Comparison of ENCODE assay signal across 9 cellular contexts in genomic region chr3:172355836-172356235, GRCh38.
DNase-seq lines count a peak whose midpoint lies in the region; ATAC-seq, FAIRE-seq and TF ChIP-seq lines count a peak whose summit lies in the region.
"Had no signal": no experiment of that assay in that cellular context is flagged by ENCODE, and none has a peak within 500 bp of the region (broad histone marks: within the 10 kb centered on the region; RNA-seq: fewer than 3 reads in every experiment).

No MANE protein-coding gene starts in this region.

- H3K27ac ChIP-seq in fibroblast of lung (ENCODE audit: insufficient read depth, low read length): no peak overlapping the region

- DNase-seq in HEK293T (ENCODE audit: extremely low spot score): no peak
- peak; percentile 43 for DNase-seq in RCC 7860 (ENCODE audit: low spot score)
- peak; percentile 93 to 94 for DNase-seq in fibroblast of lung (ENCODE audit: low read depth in 2 of 2)
- DNase-seq in skeletal muscle cell (ENCODE audit: low read depth): peak; percentile 71
- DNase-seq in sciatic nerve (ENCODE audit: low spot score): no peak
- no peak for DNase-seq in H7
- DNase-seq: activated CD4-positive, alpha-beta T cell treated with anti-CD3 and anti-CD28 coated beads, Interleukin-2, amount 10 ng/mL, durations not matched to agents 7 days and 5 days; NCI-H524 had no signal

- intact Hi-C loops in sciatic nerve (cut with DNase I): no loop called here

- CTCF ChIA-PET in HEK293T (lab: Yijun Ruan, JAX): no interaction called here

- H3K9me3 ChIP-seq in fibroblast of lung (ENCODE audit: control insufficient read depth, insufficient read depth, low read depth, low read length): no peaks in the 10 kb centered on the region

- no peak for ATAC-seq in sciatic nerve
- no peak for ATAC-seq in GM19035 (IDR thresholded peaks at IDR 0.05; ENCODE audit: unreplicated experiment)

- H3K9ac ChIP-seq in fibroblast of lung (ENCODE audit: insufficient read depth, low read length): no peak overlapping the region

- no peaks in the 10 kb centered on the region for H3K79me2 ChIP-seq in fibroblast of lung (ENCODE audit: control insufficient read depth, insufficient read depth, low read length)

- no peak overlapping the region for H3K4me2 ChIP-seq in fibroblast of lung (ENCODE audit: extremely low read depth, insufficient read depth, low read length)

- H2AFZ ChIP-seq in fibroblast of lung (ENCODE audit: low read length): no peak overlapping the region

- H3K4me3 ChIP-seq in fibroblast of lung (replicated peaks in 1 of 4; ENCODE audit: control extremely low read depth in 1 of 4, insufficient read depth in 1 of 4, low read depth in 3 of 4, low read length in 4 of 4): no peak overlapping the region
- no peak overlapping the region for H3K4me3 ChIP-seq in skeletal muscle cell (ENCODE audit: low read depth, low read length)
- H3K4me3 ChIP-seq in H7 (ENCODE audit: insufficient read depth, low read depth, low read length): no peak overlapping the region

- peaks cover 10% of the 10 kb centered on the region for H3K4me1 ChIP-seq in fibroblast of lung (ENCODE audit: control insufficient read depth, extremely low read depth, insufficient read depth, low read length)

- peak; percentile 14 for FAIRE-seq in RCC 7860 (lab: Jason Lieb, UNC)

- H3K27me3 ChIP-seq in fibroblast of lung (ENCODE audit: control insufficient read depth, insufficient read depth, low read length) (no peaks in the 10 kb centered on the region), H7 (ENCODE audit: control insufficient read depth, insufficient read depth, low read length) (no peaks in the 10 kb centered on the region)

- POLR2A ChIA-PET in HEK293T (lab: Yijun Ruan, JAX): no interaction called here

- TF ChIP-seq CTCF in fibroblast of lung (conservative IDR thresholded peaks at IDR 0.05 in 1 of 2, IDR thresholded peaks at IDR 0.05 in 1 of 2; ENCODE audit: low read depth in 1 of 2, low read length in 2 of 2): no peak

- peaks cover 5% of the 10 kb centered on the region for H3K36me3 ChIP-seq in fibroblast of lung (ENCODE audit: control insufficient read depth, insufficient read depth, low read length)
- H3K36me3 ChIP-seq in H7 (replicated peaks; ENCODE audit: control insufficient read depth, insufficient read depth, low read length): peaks cover 6% of the 10 kb centered on the region

- H4K20me1 ChIP-seq in fibroblast of lung (ENCODE audit: control insufficient read depth, extremely low read depth, insufficient read depth, low read length): no peaks in the 10 kb centered on the region

TF ChIP-seq in HEK293T, 16 proteins besides CTCF, POLR2A, EP300 and RAD21:
- TF ChIP-seq NFRKB (IDR thresholded peaks at IDR 0.05): no peak
- peak; percentile 55; the same call in 1 of the 2 replicates for TF ChIP-seq PKNOX1 (IDR thresholded peaks at IDR 0.05)

Comparison
In these comparisons a context has a peak if more than half of its experiments do, and no peak if none do; other contexts are left out.
1. DNase-seq: peak in RCC 7860 (single experiment), fibroblast of lung (2 of 2) and skeletal muscle cell (single experiment); none in HEK293T (single experiment), sciatic nerve (single experiment) and H7 (single experiment).